In genomic region chr11:117172678-117173421, GRCh38 we compare ENCODE assay signal across 1 cellular context.
TF ChIP-seq lines count a peak whose summit lies in the region.

No MANE protein-coding gene starts in this region.

TF ChIP-seq in K562, 482 proteins besides CTCF, POLR2A, EP300 and RAD21 (continued from another document and continues in another):
- TF ChIP-seq, protein P1, sequence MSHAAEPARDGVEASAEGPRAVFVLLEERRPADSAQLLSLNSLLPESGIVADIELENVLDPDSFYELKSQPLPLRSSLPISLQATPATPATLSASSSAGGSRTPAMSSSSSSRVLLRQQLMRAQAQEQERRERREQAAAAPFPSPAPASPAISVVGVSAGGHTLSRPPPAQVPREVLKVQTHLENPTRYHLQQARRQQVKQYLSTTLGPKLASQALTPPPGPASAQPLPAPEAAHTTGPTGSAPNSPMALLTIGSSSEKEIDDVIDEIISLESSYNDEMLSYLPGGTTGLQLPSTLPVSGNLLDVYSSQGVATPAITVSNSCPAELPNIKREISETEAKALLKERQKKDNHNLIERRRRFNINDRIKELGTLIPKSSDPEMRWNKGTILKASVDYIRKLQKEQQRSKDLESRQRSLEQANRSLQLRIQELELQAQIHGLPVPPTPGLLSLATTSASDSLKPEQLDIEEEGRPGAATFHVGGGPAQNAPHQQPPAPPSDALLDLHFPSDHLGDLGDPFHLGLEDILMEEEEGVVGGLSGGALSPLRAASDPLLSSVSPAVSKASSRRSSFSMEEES (CRISPR knock-in tag; IDR thresholded peaks at IDR 0.05), result peak; percentile 11; the same call in 1 of the 2 replicates
- TF ChIP-seq STAT5A (IDR thresholded peaks at IDR 0.05; ENCODE audit: borderline replicate concordance, low read length) (peak; percentile 63), TOE1 (IDR thresholded peaks at IDR 0.05; ENCODE audit: borderline replicate concordance) (peak; percentile 62; the same call in 1 of the 2 replicates), TOE1 (CRISPR knock-in tag; IDR thresholded peaks at IDR 0.05; ENCODE audit: borderline replicate concordance, low read depth) (no peak), JUND (IDR thresholded peaks at IDR 0.05; ENCODE audit: borderline replicate concordance, low read depth, low read length) (peak; percentile 76; the same call in 1 of the 2 replicates), JUND (tag; IDR thresholded peaks at IDR 0.05; ENCODE audit: borderline replicate concordance, low read depth, low read length) (peak; percentile 36; the same call in 1 of the 3 replicates), CLOCK (CRISPR knock-in tag; IDR thresholded peaks at IDR 0.05; ENCODE audit: borderline replicate concordance) (no peak), ETV1 (tag; conservative IDR thresholded peaks at IDR 0.05; ENCODE audit: low read depth) (peak; percentile 78), CTBP1 (IDR thresholded peaks at IDR 0.05; ENCODE audit: borderline replicate concordance) (peak; percentile 93), PHB2 (IDR thresholded peaks at IDR 0.05; ENCODE audit: low read depth) (no peak), NEUROD1 (IDR thresholded peaks at IDR 0.05; ENCODE audit: borderline replicate concordance, low read depth, low read length, partially characterized antibody) (no peak), FOXK2 (conservative IDR thresholded peaks at IDR 0.05 in 1 of 2, IDR thresholded peaks at IDR 0.05 in 1 of 2; ENCODE audit: low read depth in 2 of 2) (peak; percentile 74 to 79; a peak in 2 of 4 replicates), ZNF280A (IDR thresholded peaks at IDR 0.05; ENCODE audit: low read depth, partially characterized antibody) (no peak), HNRNPLL (IDR thresholded peaks at IDR 0.05; ENCODE audit: low read depth, low read length, poor library complexity, severe bottlenecking) (no peak), SOX6 (IDR thresholded peaks at IDR 0.05) (peak; percentile 85; the same call in 1 of the 2 replicates), KAT7 (CRISPR knock-in tag; IDR thresholded peaks at IDR 0.05; ENCODE audit: borderline replicate concordance) (no peak), HDAC2 (IDR thresholded peaks at IDR 0.05) (peak; percentile 94), CBFB (CRISPR knock-in tag; IDR thresholded peaks at IDR 0.05) (no peak), EGR1 (conservative IDR thresholded peaks at IDR 0.05) (0 out of 2 replicates have a peak, but pooled peaks have one; percentile 20), KHSRP (IDR thresholded peaks at IDR 0.05) (no peak), NELFE (IDR thresholded peaks at IDR 0.05; ENCODE audit: insufficient read depth, insufficient read length) (no peak), CEBPB (tag; IDR thresholded peaks at IDR 0.05) (no peak), SP1 (CRISPR knock-in tag; IDR thresholded peaks at IDR 0.05) (no peak), CXXC5 (CRISPR knock-in tag; IDR thresholded peaks at IDR 0.05) (peak; percentile 50; the same call in 1 of the 2 replicates), LEF1 (IDR thresholded peaks at IDR 0.05) (0 out of 2 replicates have a peak, but pooled peaks have one; percentile 42), KDM5B (IDR thresholded peaks at IDR 0.05; ENCODE audit: insufficient replicate concordance, low read depth, low read length) (no peak), CREBBP (IDR thresholded peaks at IDR 0.05; ENCODE audit: low read depth, low read length) (no peak), TBL1XR1 (IDR thresholded peaks at IDR 0.05; ENCODE audit: low read length in 2 of 2) (peak in 1 of 2 experiments; percentile 51; a peak in 2 of 4 replicates), NFIX (CRISPR knock-in tag; IDR thresholded peaks at IDR 0.05; ENCODE audit: low read depth) (no peak), IRF9 (tag; IDR thresholded peaks at IDR 0.05) (no peak), MEF2A (IDR thresholded peaks at IDR 0.05; ENCODE audit: control insufficient read depth, low read depth, low read length) (no peak), SAP30 (IDR thresholded peaks at IDR 0.05; ENCODE audit: borderline replicate concordance, insufficient read depth, low read depth, low read length, poor library complexity, severe bottlenecking) (no peak), E2F3 (CRISPR knock-in tag; IDR thresholded peaks at IDR 0.05) (no peak), IRF1 (CRISPR knock-in tag; IDR thresholded peaks at IDR 0.05; ENCODE audit: borderline replicate concordance) (no peak), PTRF (tag; IDR thresholded peaks at IDR 0.05) (no peak), SP2 (IDR thresholded peaks at IDR 0.05; ENCODE audit: extremely low read depth, low read depth, low read length, poor library complexity, severe bottlenecking) (no peak), U2AF2 (optimal IDR thresholded peaks at IDR 0.05; ENCODE audit: low read depth, low read length) (no peak), GTF2E2 (tag; IDR thresholded peaks at IDR 0.05) (peak; percentile 64; the same call in 1 of the 2 replicates), NCOA1 (IDR thresholded peaks at IDR 0.05; ENCODE audit: low read depth) (peak; percentile 38; the same call in 1 of the 2 replicates), OTX1 (CRISPR knock-in tag; IDR thresholded peaks at IDR 0.05) (no peak), PHTF2 (CRISPR knock-in tag; IDR thresholded peaks at IDR 0.05) (no peak), ZNF589 (CRISPR knock-in tag; IDR thresholded peaks at IDR 0.05; ENCODE audit: low read depth) (no peak), TEAD4 (IDR thresholded peaks at IDR 0.05; ENCODE audit: low read length) (peak; percentile 67; the same call in 1 of the 2 replicates), TEAD4 (CRISPR knock-in tag; IDR thresholded peaks at IDR 0.05; ENCODE audit: borderline replicate concordance) (no peak)
- TF ChIP-seq, protein P2, sequence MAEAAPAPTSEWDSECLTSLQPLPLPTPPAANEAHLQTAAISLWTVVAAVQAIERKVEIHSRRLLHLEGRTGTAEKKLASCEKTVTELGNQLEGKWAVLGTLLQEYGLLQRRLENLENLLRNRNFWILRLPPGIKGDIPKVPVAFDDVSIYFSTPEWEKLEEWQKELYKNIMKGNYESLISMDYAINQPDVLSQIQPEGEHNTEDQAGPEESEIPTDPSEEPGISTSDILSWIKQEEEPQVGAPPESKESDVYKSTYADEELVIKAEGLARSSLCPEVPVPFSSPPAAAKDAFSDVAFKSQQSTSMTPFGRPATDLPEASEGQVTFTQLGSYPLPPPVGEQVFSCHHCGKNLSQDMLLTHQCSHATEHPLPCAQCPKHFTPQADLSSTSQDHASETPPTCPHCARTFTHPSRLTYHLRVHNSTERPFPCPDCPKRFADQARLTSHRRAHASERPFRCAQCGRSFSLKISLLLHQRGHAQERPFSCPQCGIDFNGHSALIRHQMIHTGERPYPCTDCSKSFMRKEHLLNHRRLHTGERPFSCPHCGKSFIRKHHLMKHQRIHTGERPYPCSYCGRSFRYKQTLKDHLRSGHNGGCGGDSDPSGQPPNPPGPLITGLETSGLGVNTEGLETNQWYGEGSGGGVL (CRISPR knock-in tag; IDR thresholded peaks at IDR 0.05), result no peak
- TF ChIP-seq, protein P3, sequence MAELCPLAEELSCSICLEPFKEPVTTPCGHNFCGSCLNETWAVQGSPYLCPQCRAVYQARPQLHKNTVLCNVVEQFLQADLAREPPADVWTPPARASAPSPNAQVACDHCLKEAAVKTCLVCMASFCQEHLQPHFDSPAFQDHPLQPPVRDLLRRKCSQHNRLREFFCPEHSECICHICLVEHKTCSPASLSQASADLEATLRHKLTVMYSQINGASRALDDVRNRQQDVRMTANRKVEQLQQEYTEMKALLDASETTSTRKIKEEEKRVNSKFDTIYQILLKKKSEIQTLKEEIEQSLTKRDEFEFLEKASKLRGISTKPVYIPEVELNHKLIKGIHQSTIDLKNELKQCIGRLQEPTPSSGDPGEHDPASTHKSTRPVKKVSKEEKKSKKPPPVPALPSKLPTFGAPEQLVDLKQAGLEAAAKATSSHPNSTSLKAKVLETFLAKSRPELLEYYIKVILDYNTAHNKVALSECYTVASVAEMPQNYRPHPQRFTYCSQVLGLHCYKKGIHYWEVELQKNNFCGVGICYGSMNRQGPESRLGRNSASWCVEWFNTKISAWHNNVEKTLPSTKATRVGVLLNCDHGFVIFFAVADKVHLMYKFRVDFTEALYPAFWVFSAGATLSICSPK (IDR thresholded peaks at IDR 0.05; ENCODE audit: borderline replicate concordance), result no peak
- TF ChIP-seq, protein P4, sequence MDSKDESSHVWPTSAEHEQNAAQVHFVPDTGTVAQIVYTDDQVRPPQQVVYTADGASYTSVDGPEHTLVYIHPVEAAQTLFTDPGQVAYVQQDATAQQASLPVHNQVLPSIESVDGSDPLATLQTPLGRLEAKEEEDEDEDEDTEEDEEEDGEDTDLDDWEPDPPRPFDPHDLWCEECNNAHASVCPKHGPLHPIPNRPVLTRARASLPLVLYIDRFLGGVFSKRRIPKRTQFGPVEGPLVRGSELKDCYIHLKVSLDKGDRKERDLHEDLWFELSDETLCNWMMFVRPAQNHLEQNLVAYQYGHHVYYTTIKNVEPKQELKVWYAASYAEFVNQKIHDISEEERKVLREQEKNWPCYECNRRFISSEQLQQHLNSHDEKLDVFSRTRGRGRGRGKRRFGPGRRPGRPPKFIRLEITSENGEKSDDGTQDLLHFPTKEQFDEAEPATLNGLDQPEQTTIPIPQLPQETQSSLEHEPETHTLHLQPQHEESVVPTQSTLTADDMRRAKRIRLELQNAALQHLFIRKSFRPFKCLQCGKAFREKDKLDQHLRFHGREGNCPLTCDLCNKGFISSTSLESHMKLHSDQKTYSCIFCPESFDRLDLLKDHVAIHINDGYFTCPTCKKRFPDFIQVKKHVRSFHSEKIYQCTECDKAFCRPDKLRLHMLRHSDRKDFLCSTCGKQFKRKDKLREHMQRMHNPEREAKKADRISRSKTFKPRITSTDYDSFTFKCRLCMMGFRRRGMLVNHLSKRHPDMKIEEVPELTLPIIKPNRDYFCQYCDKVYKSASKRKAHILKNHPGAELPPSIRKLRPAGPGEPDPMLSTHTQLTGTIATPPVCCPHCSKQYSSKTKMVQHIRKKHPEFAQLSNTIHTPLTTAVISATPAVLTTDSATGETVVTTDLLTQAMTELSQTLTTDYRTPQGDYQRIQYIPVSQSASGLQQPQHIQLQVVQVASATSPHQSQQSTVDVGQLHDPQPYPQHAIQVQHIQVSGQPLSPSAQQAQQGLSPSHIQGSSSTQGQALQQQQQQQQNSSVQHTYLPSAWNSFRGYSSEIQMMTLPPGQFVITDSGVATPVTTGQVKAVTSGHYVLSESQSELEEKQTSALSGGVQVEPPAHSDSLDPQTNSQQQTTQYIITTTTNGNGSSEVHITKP (IDR thresholded peaks at IDR 0.05; ENCODE audit: partially characterized antibody), result peak; percentile 41
- TF ChIP-seq, protein P5, sequence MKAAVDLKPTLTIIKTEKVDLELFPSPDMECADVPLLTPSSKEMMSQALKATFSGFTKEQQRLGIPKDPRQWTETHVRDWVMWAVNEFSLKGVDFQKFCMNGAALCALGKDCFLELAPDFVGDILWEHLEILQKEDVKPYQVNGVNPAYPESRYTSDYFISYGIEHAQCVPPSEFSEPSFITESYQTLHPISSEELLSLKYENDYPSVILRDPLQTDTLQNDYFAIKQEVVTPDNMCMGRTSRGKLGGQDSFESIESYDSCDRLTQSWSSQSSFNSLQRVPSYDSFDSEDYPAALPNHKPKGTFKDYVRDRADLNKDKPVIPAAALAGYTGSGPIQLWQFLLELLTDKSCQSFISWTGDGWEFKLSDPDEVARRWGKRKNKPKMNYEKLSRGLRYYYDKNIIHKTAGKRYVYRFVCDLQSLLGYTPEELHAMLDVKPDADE (conservative IDR thresholded peaks at IDR 0.05; ENCODE audit: control insufficient read depth, low read depth, low read length), result no peak
